Comparison of ENCODE assay signal across 1 cellular context in the genomic region with DNA sequence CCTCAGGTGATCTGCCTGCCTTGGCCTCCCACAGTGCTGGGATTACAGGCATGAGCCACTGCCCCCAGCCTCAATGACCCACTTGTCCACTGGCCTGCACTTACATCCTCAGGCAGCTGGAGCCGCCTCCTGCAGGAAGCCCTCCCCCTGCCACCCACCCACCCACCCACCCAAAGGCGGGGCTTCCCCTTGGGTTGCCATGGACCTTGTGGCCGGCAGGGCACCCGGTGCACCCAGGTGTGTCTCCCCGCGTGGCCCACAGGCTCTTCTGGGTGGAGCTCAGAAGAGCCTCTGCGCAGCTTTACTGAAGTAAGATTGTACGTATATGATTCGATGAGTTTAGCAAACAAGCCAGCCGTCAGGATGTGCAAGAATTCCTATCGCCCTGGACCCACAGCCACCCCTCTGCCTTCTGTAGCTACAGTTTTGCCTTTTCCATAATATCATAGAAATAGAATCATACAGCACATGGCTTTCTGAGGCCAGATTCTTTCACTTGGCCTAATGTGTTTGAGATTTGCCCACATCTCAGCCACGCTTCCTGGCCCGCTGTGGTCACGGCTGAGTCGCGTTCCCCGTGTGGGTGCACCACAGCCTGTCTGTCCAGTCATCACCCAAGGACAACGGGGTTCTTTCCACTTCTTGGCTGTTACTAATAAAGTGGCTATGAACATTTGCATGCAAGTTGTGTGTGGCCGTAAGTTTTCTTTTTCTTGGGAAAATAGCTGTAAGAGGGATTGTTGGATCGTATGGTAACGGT.
TF ChIP-seq lines count a peak whose summit lies in the region.

No MANE protein-coding gene starts in this region.

TF ChIP-seq in IMR-90, 13 proteins besides CTCF, POLR2A, EP300 and RAD21:
- no peak for TF ChIP-seq CHD1 (IDR thresholded peaks at IDR 0.05; ENCODE audit: low read depth, low read length)
- TF ChIP-seq MXI1 (IDR thresholded peaks at IDR 0.05; ENCODE audit: borderline replicate concordance, low read depth, low read length) = no peak
- TF ChIP-seq FOS (IDR thresholded peaks at IDR 0.05; ENCODE audit: low read depth, low read length) = no peak
- no peak for TF ChIP-seq BHLHE40 (IDR thresholded peaks at IDR 0.05; ENCODE audit: low read depth, low read length)
- TF ChIP-seq MAFK (IDR thresholded peaks at IDR 0.05; ENCODE audit: low read depth, low read length) = no peak
TF ChIP-seq in IMR-90: peak in this region for 0.
